17 cellular contexts compared by ENCODE assay signal in the genomic region with DNA sequence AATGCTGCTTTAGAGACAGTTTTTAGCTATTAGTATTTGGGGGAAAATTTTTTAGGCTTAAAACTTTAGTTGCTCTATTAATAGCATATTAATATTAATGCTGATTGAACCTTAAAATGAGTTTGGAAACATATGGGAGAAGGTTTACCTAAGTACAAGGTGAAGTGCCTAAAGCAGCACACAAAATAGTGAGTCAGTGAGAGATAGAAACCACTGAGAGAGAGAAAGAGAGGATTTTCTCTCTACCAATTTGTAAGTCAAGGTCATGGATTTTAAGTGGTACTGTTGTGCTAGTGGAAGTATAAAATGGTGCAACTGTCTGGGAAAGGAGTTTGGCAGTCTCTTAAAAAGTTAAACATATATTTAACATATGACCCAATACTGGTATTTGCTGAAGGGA.
DNase-seq lines count a peak whose midpoint lies in the region; ATAC-seq, FAIRE-seq and TF ChIP-seq lines count a peak whose summit lies in the region.
"Had no signal": no experiment of that assay in that cellular context is flagged by ENCODE, and none has a peak within 500 bp of the region (broad histone marks: within the 10 kb centered on the region; RNA-seq: fewer than 3 reads in every experiment).

No MANE protein-coding gene starts in this region.

- H3K4me1 ChIP-seq in osteoblast (ENCODE audit: insufficient read depth, low read length) = peaks cover 18% of the 10 kb centered on the region

- peak overlapping the region; percentile 14 for H3K4me2 ChIP-seq in osteoblast (ENCODE audit: insufficient read depth, low read length)

- no peaks in the 10 kb centered on the region for H3K36me3 ChIP-seq in osteoblast (ENCODE audit: insufficient read depth, low read length)
- H3K36me3 ChIP-seq: tibial nerve had no signal

- ATAC-seq in GM18508 (IDR thresholded peaks at IDR 0.05; ENCODE audit: insufficient read depth, unreplicated experiment) (peak; percentile 15), HG02610 (IDR thresholded peaks at IDR 0.05; ENCODE audit: unreplicated experiment) (peak; percentile 7)
- ATAC-seq: activated CD8-positive, alpha-beta memory T cell treated with anti-CD3 and anti-CD28 coated beads, Interleukin-2, amount 10 ng/mL, durations not matched to agents 7 days and 5 days; natural killer cell treated with Interleukin-12 subunit alpha and Interleukin-12 subunit beta and Interleukin-15 and Interleukin-18, amount 100 ng/mL, for 72 hours; sciatic nerve had no signal

- no peaks in the 10 kb centered on the region for H3K27me3 ChIP-seq in osteoblast (ENCODE audit: insufficient read depth, low read length)
- H3K27me3 ChIP-seq: tibial nerve had no signal

- no peak for FAIRE-seq in RCC 7860 (lab: Jason Lieb, UNC)
- FAIRE-seq: frontal cortex had no signal

- H3K4me3 ChIP-seq in osteoblast (ENCODE audit: insufficient read depth, low read length) = no peak overlapping the region
- H3K4me3 ChIP-seq: tibial nerve had no signal

- peak; percentile 11 for DNase-seq in RCC 7860 (ENCODE audit: low spot score)
- no peak for DNase-seq in osteoblast (ENCODE audit: insufficient read length, low spot score, missing footprints)
- no peak for DNase-seq in NCI-H2171 treated with DMSO at 0.1 percent for 48 hours (lab: John Stamatoyannopoulos, UW)
- DNase-seq in AG20443 (ENCODE audit: low spot score) = no peak
- DNase-seq in NCI-H146 (lab: John Stamatoyannopoulos, UW) = no peak
- DNase-seq: activated CD4-positive, alpha-beta T cell treated with anti-CD3 and anti-CD28 coated beads for 4 hours; activated CD8-positive, alpha-beta memory T cell treated with anti-CD3 and anti-CD28 coated beads, Interleukin-2, amount 10 ng/mL, durations not matched to agents 7 days and 5 days; COR-L47; kidney glomerular epithelial cell; NCI-H187 treated with DMSO at 0.1 percent for 48 hours; stimulated activated naive CD4-positive, alpha-beta T cell had no signal

- peak overlapping the region; percentile 17 for H3K27ac ChIP-seq in osteoblast (ENCODE audit: low read depth, low read length)
- H3K27ac ChIP-seq: tibial nerve had no signal

- H2AFZ ChIP-seq in osteoblast (ENCODE audit: low read length) = no peak overlapping the region

- H3K9me3 ChIP-seq in osteoblast (ENCODE audit: low read depth, low read length) = no peaks in the 10 kb centered on the region
- H3K9me3 ChIP-seq: tibial nerve had no signal

- no peak for TF ChIP-seq CTCF in osteoblast (IDR thresholded peaks at IDR 0.05; ENCODE audit: extremely low read depth, low read depth, low read length)

- H3K79me2 ChIP-seq in osteoblast (ENCODE audit: insufficient read depth, low read length) = no peaks in the 10 kb centered on the region

- no peaks in the 10 kb centered on the region for H4K20me1 ChIP-seq in osteoblast (ENCODE audit: insufficient read depth, low read length)
